In the genomic region with DNA sequence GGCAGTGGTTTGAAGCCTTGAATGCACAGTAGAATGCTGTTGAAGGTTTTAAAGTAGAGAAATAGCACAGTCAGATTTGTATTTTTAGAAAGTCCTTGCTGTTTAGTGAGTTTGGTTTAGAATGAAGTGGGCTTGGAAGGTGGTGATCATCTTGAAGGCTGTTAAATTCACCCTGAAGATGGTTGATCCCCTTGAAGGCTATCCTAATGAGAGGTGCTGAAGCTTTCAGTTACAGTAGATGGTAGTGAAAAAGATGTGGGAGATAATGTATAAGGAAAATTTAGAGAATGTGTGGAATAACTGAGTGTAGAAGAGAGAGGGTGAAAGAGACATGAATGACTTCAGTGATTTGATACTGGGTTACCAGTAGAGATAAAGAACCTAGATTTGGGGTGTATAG, we compare ENCODE assay signal across 20 cellular contexts. TPM values are rescaled to one million over a fixed set of nuclear protein-coding genes. Genes with fewer than 3 reads are reported as not detected.
DNase-seq lines count a peak whose midpoint lies in the region; ATAC-seq lines count a peak whose summit lies in the region.
"Had no signal": no experiment of that assay in that cellular context is flagged by ENCODE, and none has a peak within 500 bp of the region (broad histone marks: within the 10 kb centered on the region; RNA-seq: fewer than 3 reads in every experiment).

No MANE protein-coding gene starts in this region.

- intact Hi-C loops in dendritic cell treated with granulocyte-macrophage colony-stimulating factor and Interleukin-4, amounts not matched to agents 40 ng/mL and 50 ng/mL, for 4 days (cut with micrococcal nuclease) = loop anchor here (5.0 kb wide), 1 partner anchor 49 kb away; no protein-coding TSS in a partner anchor

- POLR2A ChIA-PET in T-cell (lab: Charles Lee) = interaction anchor here in 1 of 2 donors (1.1 kb wide), 1 partner anchor 17 kb away, joined by 3 read pairs; no protein-coding TSS in a partner anchor

- CTCF ChIA-PET in T-cell (lab: Charles Lee) = interaction anchor here in 1 of 2 donors (0.5 to 0.9 kb wide), 2 partner anchors 14 to 512 kb away, joined by 3 to 9 read pairs; no protein-coding TSS in a partner anchor

- no peaks in the 10 kb centered on the region for H3K9me3 Mint-ChIP-seq in activated naive CD4-positive, alpha-beta T cell treated with anti-CD3 and anti-CD28 coated beads, Interleukin-2, amount 50 U/mL, for 72 hours
- no peaks in the 10 kb centered on the region for H3K9me3 Mint-ChIP-seq in T-cell
- no peaks in the 10 kb centered on the region for H3K9me3 Mint-ChIP-seq in dendritic cell treated with granulocyte-macrophage colony-stimulating factor and Interleukin-4, amounts not matched to agents 40 ng/mL and 50 ng/mL, for 4 days
- no peaks in the 10 kb centered on the region for H3K9me3 Mint-ChIP-seq in stimulated activated effector memory CD8-positive, alpha-beta T cell treated with anti-CD3 and anti-CD28 coated beads, Interleukin-12 subunit alpha, Interleukin-12 subunit beta, amount 100 ng/mL, for 72 hours
- H3K9me3 Mint-ChIP-seq: HFFc6 had no signal

- H3K27ac Mint-ChIP-seq in activated naive CD4-positive, alpha-beta T cell treated with anti-CD3 and anti-CD28 coated beads, Interleukin-2, amount 50 U/mL, for 72 hours = peak overlapping the region; percentile 20 to 70
- H3K27ac Mint-ChIP-seq in T-cell = peak overlapping the region; percentile 29 to 58
- peak overlapping the region; percentile 0 for H3K27ac Mint-ChIP-seq in dendritic cell treated with granulocyte-macrophage colony-stimulating factor and Interleukin-4, amounts not matched to agents 40 ng/mL and 50 ng/mL, for 4 days
- peak overlapping the region; percentile 30 for H3K27ac Mint-ChIP-seq in stimulated activated effector memory CD8-positive, alpha-beta T cell treated with anti-CD3 and anti-CD28 coated beads, Interleukin-12 subunit alpha, Interleukin-12 subunit beta, amount 100 ng/mL, for 72 hours
- H3K27ac Mint-ChIP-seq: HFFc6 had no signal

- H3K36me3 Mint-ChIP-seq in activated naive CD4-positive, alpha-beta T cell treated with anti-CD3 and anti-CD28 coated beads, Interleukin-2, amount 50 U/mL, for 72 hours = peaks cover 18 to 36% of the 10 kb centered on the region in 2 donors
- H3K36me3 Mint-ChIP-seq in T-cell = peaks cover 57% of the 10 kb centered on the region
- peaks cover 94% of the 10 kb centered on the region for H3K36me3 Mint-ChIP-seq in dendritic cell treated with granulocyte-macrophage colony-stimulating factor and Interleukin-4, amounts not matched to agents 40 ng/mL and 50 ng/mL, for 4 days (ENCODE audit: low read depth)
- H3K36me3 Mint-ChIP-seq in stimulated activated effector memory CD8-positive, alpha-beta T cell treated with anti-CD3 and anti-CD28 coated beads, Interleukin-12 subunit alpha, Interleukin-12 subunit beta, amount 100 ng/mL, for 72 hours = peaks cover 79% of the 10 kb centered on the region

- DNase-seq in activated naive CD4-positive, alpha-beta T cell treated with anti-CD3 and anti-CD28 coated beads, Interleukin-2, amount 50 U/mL, for 72 hours (ENCODE audit: low spot score in 2 of 2) = no peak
- no peak for DNase-seq in activated naive CD4-positive, alpha-beta T cell treated with anti-CD3 and anti-CD28 coated beads, Interleukin-2, amount 50 U/mL, for 16 hours
- DNase-seq in T-cell (no peak), ecto neural progenitor cell (ENCODE audit: low spot score) (no peak)
- no peak for DNase-seq in stimulated activated effector memory CD8-positive, alpha-beta T cell treated with anti-CD3 and anti-CD28 coated beads, Interleukin-12 subunit alpha, Interleukin-12 subunit beta, amount 100 ng/mL, for 72 hours (ENCODE audit: low spot score in 2 of 2)
- no peak for DNase-seq in activated CD4-positive, alpha-beta T cell treated with anti-CD3 and anti-CD28 coated beads for 4 hours
- no peak for DNase-seq in stimulated activated CD4-positive, alpha-beta T cell treated with anti-CD3 and anti-CD28 coated beads, Interleukin-2, amount 100 ng/mL, for 48 hours
- DNase-seq: C1 segment of cervical spinal cord, COR-L47, DMS 273 treated with DMSO at 0.1 percent for 48 hours, DND-41, HFFc6, NCI-H1417, NCI-H187 treated with DMSO at 0.1 percent for 48 hours, NCI-H2227 treated with DMSO at 0.1 percent for 48 hours, NCI-H524, NCI-H82, RPMI8226, SHP77 treated with DMSO at 0.1 percent for 48 hours had no signal

- H3K27me3 Mint-ChIP-seq in T-cell = no peaks in the 10 kb centered on the region
- H3K27me3 Mint-ChIP-seq in dendritic cell treated with granulocyte-macrophage colony-stimulating factor and Interleukin-4, amounts not matched to agents 40 ng/mL and 50 ng/mL, for 4 days = no peaks in the 10 kb centered on the region

- H3K4me1 Mint-ChIP-seq in T-cell = peaks cover 42 to 55% (median 49%) of the 10 kb centered on the region in 3 donors
- peaks cover 24% of the 10 kb centered on the region for H3K4me1 Mint-ChIP-seq in dendritic cell treated with granulocyte-macrophage colony-stimulating factor and Interleukin-4, amounts not matched to agents 40 ng/mL and 50 ng/mL, for 4 days (ENCODE audit: low read depth)
- peaks cover 37% of the 10 kb centered on the region for H3K4me1 Mint-ChIP-seq in stimulated activated effector memory CD8-positive, alpha-beta T cell treated with anti-CD3 and anti-CD28 coated beads, Interleukin-12 subunit alpha, Interleukin-12 subunit beta, amount 100 ng/mL, for 72 hours

- H3K4me3 Mint-ChIP-seq in T-cell = no peak overlapping the region
- no peak overlapping the region for H3K4me3 Mint-ChIP-seq in dendritic cell treated with granulocyte-macrophage colony-stimulating factor and Interleukin-4, amounts not matched to agents 40 ng/mL and 50 ng/mL, for 4 days
- H3K4me3 Mint-ChIP-seq in stimulated activated effector memory CD8-positive, alpha-beta T cell treated with anti-CD3 and anti-CD28 coated beads, Interleukin-12 subunit alpha, Interleukin-12 subunit beta, amount 100 ng/mL, for 72 hours = no peak overlapping the region
- H3K4me3 Mint-ChIP-seq: HFFc6 had no signal

- ATAC-seq in activated naive CD4-positive, alpha-beta T cell treated with anti-CD3 and anti-CD28 coated beads, Interleukin-2, amount 50 U/mL, for 72 hours = no peak
- no peak for ATAC-seq in T-cell (replicated peaks in 1 of 4)
- ATAC-seq in stimulated activated effector memory CD8-positive, alpha-beta T cell treated with anti-CD3 and anti-CD28 coated beads, Interleukin-12 subunit alpha, Interleukin-12 subunit beta, amount 100 ng/mL, for 72 hours = no peak

RNA-seq across cellular contexts. Expression of gene TENT2, which starts 16.0 kb away (rescaled TPM):
- 10 to 100 TPM; 92.0 to 92.4 TPM for total RNA-seq in activated naive CD4-positive, alpha-beta T cell treated with anti-CD3 and anti-CD28 coated beads, Interleukin-2, amount 50 U/mL, for 72 hours
- 100 to 1,000 TPM in 2 of 5 donors, 10 to 100 TPM in 3; 81.4 to 152 (median 97.0) TPM for total RNA-seq in T-cell
